ENCODE assay signal across 24 cellular contexts in genomic region chr9:109311281-109311680, GRCh38. TPM values are rescaled to one million over a fixed set of nuclear protein-coding genes. Genes with fewer than 3 reads are reported as not detected.
A peak's percentile ranks its signal among the peaks of the same experiment; 100 is the strongest.
DNase-seq lines count a peak whose midpoint lies in the region; ATAC-seq and TF ChIP-seq lines count a peak whose summit lies in the region.
"Had no signal": no experiment of that assay in that cellular context is flagged by ENCODE, and none has a peak within 500 bp of the region (broad histone marks: within the 10 kb centered on the region; RNA-seq: fewer than 3 reads in every experiment).

No MANE protein-coding gene starts in this region.

- H3K79me2 ChIP-seq in SK-N-SH (ENCODE audit: insufficient read depth), result no peaks in the 10 kb centered on the region

- no peaks in the 10 kb centered on the region for H4K20me1 ChIP-seq in SK-N-SH (ENCODE audit: insufficient read depth)

- H3K27me3 ChIP-seq in SK-N-SH (ENCODE audit: insufficient read depth), result no peaks in the 10 kb centered on the region
- H3K27me3 ChIP-seq: pancreas, Peyer's patch, sigmoid colon had no signal

- H2AFZ ChIP-seq in SK-N-SH (ENCODE audit: low read depth), result no peak overlapping the region

- H3K9me3 ChIP-seq in SK-N-SH, result no peaks in the 10 kb centered on the region
- H3K9me3 ChIP-seq: esophagus muscularis mucosa, pancreas, Peyer's patch, sigmoid colon had no signal

- H3K9me2 ChIP-seq in SK-N-SH, result no peaks in the 10 kb centered on the region

- no peak overlapping the region for H3K4me3 ChIP-seq in SK-N-SH (ENCODE audit: low read depth in 2 of 2, low read length in 1 of 2)
- H3K4me3 ChIP-seq: pancreas, Peyer's patch, sigmoid colon had no signal

- no peak overlapping the region for H3K27ac ChIP-seq in SK-N-SH (ENCODE audit: low read depth in 2 of 2, low read length in 1 of 2)
- H3K27ac ChIP-seq: Peyer's patch had no signal

- no peak overlapping the region for H3K9ac ChIP-seq in SK-N-SH

- no peak for TF ChIP-seq RAD21 in SK-N-SH (IDR thresholded peaks at IDR 0.05; ENCODE audit: low read length)

- POLR2A ChIA-PET in SK-N-SH (lab: Yijun Ruan, JAX), result no interaction called here

- peak overlapping the region; percentile 46; the same call in 1 of the 2 replicates for H3K4me2 ChIP-seq in SK-N-SH

- no peak for TF ChIP-seq EP300 in SK-N-SH (IDR thresholded peaks at IDR 0.05; ENCODE audit: borderline replicate concordance in 1 of 2, low read depth in 1 of 2, low read length in 1 of 2)

- H3K36me3 ChIP-seq in SK-N-SH (replicated peaks in 1 of 2; ENCODE audit: control insufficient read depth in 1 of 2, insufficient read depth in 2 of 2, low read length in 1 of 2), result no peaks in the 10 kb centered on the region
- H3K36me3 ChIP-seq: esophagus muscularis mucosa, Peyer's patch, sigmoid colon had no signal

- DNase-seq in Daoy (ENCODE audit: low read depth), result peak; percentile 28
- peak; percentile 45 for DNase-seq in M059J (ENCODE audit: low read depth)
- DNase-seq in SK-N-SH, result no peak
- peak; percentile 53 for DNase-seq in kidney tubule cell (ENCODE audit: low spot score)
- DNase-seq in stimulated activated CD4-positive, alpha-beta T cell treated with anti-CD3 and anti-CD28 coated beads, Interleukin-4, amount 100 ng/mL, for 4 hours, result no peak
- no peak for DNase-seq in OCI-M1 (lab: John Stamatoyannopoulos, UW)
- DNase-seq: activated CD4-positive, alpha-beta T cell treated with anti-CD3 and anti-CD28 coated beads, Interleukin-2, amount 10 ng/mL, durations not matched to agents 24 days and 14 days; activated CD8-positive, alpha-beta memory T cell treated with anti-CD3 and anti-CD28 coated beads, Interleukin-2, amount 50 U/mL, for 4 hours; activated effector memory CD4-positive, alpha-beta T cell treated with Interleukin-2 at 50 U/mL for 16 hours; CD8-positive, alpha-beta T cell; central memory CD4-positive, alpha-beta T cell; effector CD8-positive, alpha-beta T cell; Kasumi-1; NCI-H1436 treated with DMSO at 0.1 percent for 48 hours; NCI-H774; pancreas; Peyer's patch; sigmoid colon; stimulated activated CD4-positive, alpha-beta T cell treated with anti-CD3 and anti-CD28 coated beads, Interleukin-1b, Interleukin-23, amount 100 ng/mL, for 48 hours; stimulated activated naive CD8-positive, alpha-beta T cell treated with anti-CD3 and anti-CD28 coated beads, Interleukin-15, amount 100 ng/mL, for 72 hours had no signal

- 57% methylated on average over 5 of the region's 5 CpGs for WGBS in SK-N-SH (ENCODE audit: low lambda C conversion rate)

- no peak for TF ChIP-seq CTCF in SK-N-SH (IDR thresholded peaks at IDR 0.05)

- H3K4me1 ChIP-seq in SK-N-SH (ENCODE audit: control insufficient read depth in 1 of 2, insufficient read depth in 2 of 2, low read depth in 1 of 2, low read length in 1 of 2), result peaks cover 8 to 15% of the 10 kb centered on the region in 2 experiments; a peak in 3 of 4 replicates

- no peak for ATAC-seq in GM18907 (IDR thresholded peaks at IDR 0.05; ENCODE audit: unreplicated experiment)
- no peak for ATAC-seq in HG03045 (IDR thresholded peaks at IDR 0.05; ENCODE audit: unreplicated experiment)
- ATAC-seq: CD8-positive, alpha-beta T cell; HCT116; pancreas had no signal

- CTCF ChIA-PET in SK-N-SH (lab: Yijun Ruan, JAX), result no interaction called here

- H3F3A ChIP-seq in SK-N-SH (replicated peaks; ENCODE audit: insufficient read depth), result no peaks in the 10 kb centered on the region

TF ChIP-seq in SK-N-SH, 30 proteins besides CTCF, POLR2A, EP300 and RAD21:
- TF ChIP-seq TCF12 (IDR thresholded peaks at IDR 0.05) (peak; percentile 30), JUND (IDR thresholded peaks at IDR 0.05) (0 out of 2 replicates have a peak, but pooled peaks have one; percentile 11), FOSL2 (IDR thresholded peaks at IDR 0.05; ENCODE audit: borderline replicate concordance, low read depth) (0 out of 2 replicates have a peak, but pooled peaks have one; percentile 6), NFIC (IDR thresholded peaks at IDR 0.05; ENCODE audit: borderline replicate concordance) (peak; percentile 71)
- TF ChIP-seq, protein P1, sequence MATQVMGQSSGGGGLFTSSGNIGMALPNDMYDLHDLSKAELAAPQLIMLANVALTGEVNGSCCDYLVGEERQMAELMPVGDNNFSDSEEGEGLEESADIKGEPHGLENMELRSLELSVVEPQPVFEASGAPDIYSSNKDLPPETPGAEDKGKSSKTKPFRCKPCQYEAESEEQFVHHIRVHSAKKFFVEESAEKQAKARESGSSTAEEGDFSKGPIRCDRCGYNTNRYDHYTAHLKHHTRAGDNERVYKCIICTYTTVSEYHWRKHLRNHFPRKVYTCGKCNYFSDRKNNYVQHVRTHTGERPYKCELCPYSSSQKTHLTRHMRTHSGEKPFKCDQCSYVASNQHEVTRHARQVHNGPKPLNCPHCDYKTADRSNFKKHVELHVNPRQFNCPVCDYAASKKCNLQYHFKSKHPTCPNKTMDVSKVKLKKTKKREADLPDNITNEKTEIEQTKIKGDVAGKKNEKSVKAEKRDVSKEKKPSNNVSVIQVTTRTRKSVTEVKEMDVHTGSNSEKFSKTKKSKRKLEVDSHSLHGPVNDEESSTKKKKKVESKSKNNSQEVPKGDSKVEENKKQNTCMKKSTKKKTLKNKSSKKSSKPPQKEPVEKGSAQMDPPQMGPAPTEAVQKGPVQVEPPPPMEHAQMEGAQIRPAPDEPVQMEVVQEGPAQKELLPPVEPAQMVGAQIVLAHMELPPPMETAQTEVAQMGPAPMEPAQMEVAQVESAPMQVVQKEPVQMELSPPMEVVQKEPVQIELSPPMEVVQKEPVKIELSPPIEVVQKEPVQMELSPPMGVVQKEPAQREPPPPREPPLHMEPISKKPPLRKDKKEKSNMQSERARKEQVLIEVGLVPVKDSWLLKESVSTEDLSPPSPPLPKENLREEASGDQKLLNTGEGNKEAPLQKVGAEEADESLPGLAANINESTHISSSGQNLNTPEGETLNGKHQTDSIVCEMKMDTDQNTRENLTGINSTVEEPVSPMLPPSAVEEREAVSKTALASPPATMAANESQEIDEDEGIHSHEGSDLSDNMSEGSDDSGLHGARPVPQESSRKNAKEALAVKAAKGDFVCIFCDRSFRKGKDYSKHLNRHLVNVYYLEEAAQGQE (IDR thresholded peaks at IDR 0.05; ENCODE audit: low read depth, low read length), result no peak

RNA-seq across cellular contexts. Expression of gene EPB41L4B, which starts 9.6 kb away (rescaled TPM):
- 12.9 and 14.0 TPM in 2 replicates for total RNA-seq in Daoy (2014; rRNA removed; shearing (Covaris generic))
- total RNA-seq in M059J (2014; rRNA removed; shearing (Covaris generic)), result 4.7 and 6.5 TPM in 2 replicates
- polyA plus RNA-seq in SK-N-SH (2012; rRNA removed), result 0.59 and 0.84 TPM in 2 replicates
- polyA plus RNA-seq in SK-N-SH (2012; cell fraction: cytosol; rRNA removed), result 0.93 and 1.2 TPM in 2 replicates
- polyA plus RNA-seq in SK-N-SH (2012; cell fraction: nucleus; rRNA removed), result 0.32 and 0.83 TPM in 2 replicates
- total RNA-seq: CD8-positive, alpha-beta T cell had no signal

Comparison
In these comparisons a context has a peak if more than half of its experiments do, and no peak if none do; other contexts are left out.
1. DNase-seq: peak in Daoy (single experiment), M059J (single experiment) and kidney tubule cell (single experiment); none in SK-N-SH (single experiment), stimulated activated CD4-positive, alpha-beta T cell treated with anti-CD3 and anti-CD28 coated beads, Interleukin-4, amount 100 ng/mL, for 4 hours (0 of 2) and OCI-M1 (single experiment).